ENCODE assay signal across 9 cellular contexts in genomic region chr7:604884-605531, GRCh38.
DNase-seq lines count a peak whose midpoint lies in the region; ATAC-seq and TF ChIP-seq lines count a peak whose summit lies in the region.
"Had no signal": no experiment of that assay in that cellular context is flagged by ENCODE, and none has a peak within 500 bp of the region (broad histone marks: within the 10 kb centered on the region; RNA-seq: fewer than 3 reads in every experiment).

No MANE protein-coding gene starts in this region.

- H3K36me3 ChIP-seq in breast epithelium (no peaks in the 10 kb centered on the region), uterus (no peaks in the 10 kb centered on the region)

- no peaks in the 10 kb centered on the region for H3K4me1 Mint-ChIP-seq in MCF 10A (ENCODE audit: insufficient read depth, unreplicated experiment)
- H3K4me1 Mint-ChIP-seq in chondrocyte (ENCODE audit: low read depth) = peaks cover 52% of the 10 kb centered on the region
- H3K4me1 Mint-ChIP-seq in natural killer cell = peaks cover 30 to 45% of the 10 kb centered on the region in 2 donors

- H3K4me3 ChIP-seq in breast epithelium = peak overlapping the region in 2 of 3 donors; percentile 15 to 25
- H3K4me3 ChIP-seq in uterus = no peak overlapping the region

- H3K27ac ChIP-seq in breast epithelium = peak overlapping the region; percentile 75 to 92
- peak overlapping the region; percentile 74 to 76 for H3K27ac ChIP-seq in uterus
- H3K27ac ChIP-seq: C4-2B had no signal

- no peak overlapping the region for H3K27ac Mint-ChIP-seq in MCF 10A (ENCODE audit: low read depth, unreplicated experiment)
- H3K27ac Mint-ChIP-seq in chondrocyte (ENCODE audit: unreplicated experiment) = peak overlapping the region; percentile 98
- peak overlapping the region; percentile 100 for H3K27ac Mint-ChIP-seq in natural killer cell

- H3K27me3 ChIP-seq in breast epithelium (no peaks in the 10 kb centered on the region), uterus (no peaks in the 10 kb centered on the region)

- peaks cover 9% of the 10 kb centered on the region for H3K36me3 Mint-ChIP-seq in MCF 10A (ENCODE audit: insufficient read depth, unreplicated experiment)
- H3K36me3 Mint-ChIP-seq in chondrocyte (ENCODE audit: low read depth) = no peaks in the 10 kb centered on the region
- H3K36me3 Mint-ChIP-seq in natural killer cell = no peaks in the 10 kb centered on the region

- TF ChIP-seq CTCF in breast epithelium (IDR thresholded peaks at IDR 0.05) = no peak
- no peak for TF ChIP-seq CTCF in MCF 10A (IDR thresholded peaks at IDR 0.05; ENCODE audit: unreplicated experiment)
- TF ChIP-seq CTCF in chondrocyte (IDR thresholded peaks at IDR 0.05) = peak; percentile 9
- TF ChIP-seq CTCF in natural killer cell (IDR thresholded peaks at IDR 0.05) = no peak
- TF ChIP-seq CTCF in uterus (IDR thresholded peaks at IDR 0.05) = no peak

- no peak for TF ChIP-seq POLR2A in breast epithelium (IDR thresholded peaks at IDR 0.05)
- peak in 1 of 2 donors; percentile 2 for TF ChIP-seq POLR2A in uterus (IDR thresholded peaks at IDR 0.05)

- intact Hi-C loops in breast epithelium (cut with DNase I; ENCODE audit: low total_unique reads) (no loop called here), MCF 10A (cut with micrococcal nuclease) (no loop called here), natural killer cell (cut with micrococcal nuclease) (loop anchor here (2.0 to 5.0 kb wide), 3 partner anchors 14 to 317 kb away; no protein-coding TSS in a partner anchor), uterus (cut with DNase I; ENCODE audit: low total_unique reads) (no loop called here)

- BruUV-seq in MCF 10A (replicated peaks; lab: Mats Ljungman, UMichigan) = no TSS peak

- H3K9me3 ChIP-seq in breast epithelium (no peaks in the 10 kb centered on the region), uterus (no peaks in the 10 kb centered on the region)

- DNase-seq in breast epithelium (ENCODE audit: low spot score in 2 of 2) (no peak), MCF 10A (ENCODE audit: unreplicated experiment) (no peak), chondrocyte (ENCODE audit: low spot score) (peak; percentile 83), natural killer cell (no peak), uterus (no peak), germinal center (ENCODE audit: low spot score) (no peak), NCI-H748 (lab: John Stamatoyannopoulos, UW; ENCODE audit: unreplicated experiment) (no peak), NCI-H146 treated with DMSO at 0.1 percent for 48 hours (lab: John Stamatoyannopoulos, UW; ENCODE audit: unreplicated experiment) (no peak)

- H3K27me3 Mint-ChIP-seq in MCF 10A (ENCODE audit: insufficient read depth, unreplicated experiment) (no peaks in the 10 kb centered on the region), chondrocyte (ENCODE audit: low read depth) (no peaks in the 10 kb centered on the region), natural killer cell (ENCODE audit: low read depth in 2 of 2) (no peaks in the 10 kb centered on the region)

- CTCF ChIA-PET in MCF 10A (lab: Yijun Ruan, JAX) = interaction anchor here (0.6 kb wide), 1 partner anchor 355 kb away, joined by 3 read pairs; no protein-coding TSS in a partner anchor

- H3K4me1 ChIP-seq in breast epithelium (peaks cover 0 to 9% of the 10 kb centered on the region in 2 donors), uterus (peaks cover 0 to 6% of the 10 kb centered on the region in 2 donors)

- H3K9me3 Mint-ChIP-seq in MCF 10A (ENCODE audit: unreplicated experiment) (no peaks in the 10 kb centered on the region), chondrocyte (ENCODE audit: low read depth) (no peaks in the 10 kb centered on the region), natural killer cell (no peaks in the 10 kb centered on the region)

- ATAC-seq in natural killer cell = no peak

- POLR2A ChIA-PET in MCF 10A (lab: Yijun Ruan, JAX) = interaction anchor here (0.6 kb wide), 1 partner anchor 10 kb away, joined by 4 read pairs; no protein-coding TSS in a partner anchor

- H3K4me3 Mint-ChIP-seq in MCF 10A (ENCODE audit: unreplicated experiment) (no peak overlapping the region), chondrocyte (ENCODE audit: unreplicated experiment) (peak overlapping the region; percentile 51), natural killer cell (peak overlapping the region; percentile 98)

Comparison
In these comparisons a context has a peak if more than half of its experiments do, and no peak if none do; other contexts are left out.
1. H3K4me3 ChIP-seq: peak in breast epithelium (2 of 3); none in uterus (0 of 2).